1 cellular context compared by ENCODE assay signal in the genomic region with DNA sequence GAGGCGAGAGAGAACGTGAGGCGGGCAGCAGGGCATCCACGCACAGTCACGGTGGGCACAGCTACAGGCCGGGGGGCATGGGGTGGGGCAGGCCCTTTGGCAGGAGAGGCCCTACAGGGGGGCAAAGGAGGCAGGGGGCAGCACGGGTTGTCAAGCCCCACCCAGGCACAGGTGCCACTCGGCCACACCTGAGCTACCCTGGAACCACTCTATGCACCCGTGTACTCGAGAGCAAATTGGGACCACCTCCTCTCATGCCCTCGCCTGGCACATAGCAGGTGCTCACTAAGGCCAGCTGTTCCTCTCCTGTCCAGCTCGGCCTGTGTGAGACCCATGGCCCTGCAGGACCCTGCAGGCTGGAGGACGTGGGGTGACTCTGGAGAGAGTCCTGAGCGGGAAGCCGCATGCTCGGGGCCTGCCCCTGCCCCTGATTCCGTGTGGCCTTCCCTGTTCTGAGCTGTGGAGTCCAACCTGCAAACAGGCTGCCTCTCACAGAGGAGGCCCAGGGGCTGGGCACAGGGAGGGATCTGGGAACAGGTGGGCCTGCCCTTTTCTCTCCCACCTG.
TF ChIP-seq lines count a peak whose summit lies in the region.

No MANE protein-coding gene starts in this region.

TF ChIP-seq in liver, 16 proteins besides CTCF, POLR2A, EP300 and RAD21 (continued from another document):
- TF ChIP-seq, protein P1, sequence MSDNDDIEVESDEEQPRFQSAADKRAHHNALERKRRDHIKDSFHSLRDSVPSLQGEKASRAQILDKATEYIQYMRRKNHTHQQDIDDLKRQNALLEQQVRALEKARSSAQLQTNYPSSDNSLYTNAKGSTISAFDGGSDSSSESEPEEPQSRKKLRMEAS (IDR thresholded peaks at IDR 0.05): no peak
- TF ChIP-seq JUND (IDR thresholded peaks at IDR 0.05) (no peak), FOXA2 (IDR thresholded peaks at IDR 0.05) (no peak), NR2F2 (IDR thresholded peaks at IDR 0.05) (no peak), TAF1 (conservative IDR thresholded peaks at IDR 0.05) (no peak), EGR1 (IDR thresholded peaks at IDR 0.05; ENCODE audit: low read depth in 2 of 2) (no peak), HNF4G (IDR thresholded peaks at IDR 0.05) (no peak), RXRA (IDR thresholded peaks at IDR 0.05) (no peak)
- TF ChIP-seq, protein P2, sequence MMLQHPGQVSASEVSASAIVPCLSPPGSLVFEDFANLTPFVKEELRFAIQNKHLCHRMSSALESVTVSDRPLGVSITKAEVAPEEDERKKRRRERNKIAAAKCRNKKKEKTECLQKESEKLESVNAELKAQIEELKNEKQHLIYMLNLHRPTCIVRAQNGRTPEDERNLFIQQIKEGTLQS (IDR thresholded peaks at IDR 0.05): no peak
- TF ChIP-seq, protein P3, sequence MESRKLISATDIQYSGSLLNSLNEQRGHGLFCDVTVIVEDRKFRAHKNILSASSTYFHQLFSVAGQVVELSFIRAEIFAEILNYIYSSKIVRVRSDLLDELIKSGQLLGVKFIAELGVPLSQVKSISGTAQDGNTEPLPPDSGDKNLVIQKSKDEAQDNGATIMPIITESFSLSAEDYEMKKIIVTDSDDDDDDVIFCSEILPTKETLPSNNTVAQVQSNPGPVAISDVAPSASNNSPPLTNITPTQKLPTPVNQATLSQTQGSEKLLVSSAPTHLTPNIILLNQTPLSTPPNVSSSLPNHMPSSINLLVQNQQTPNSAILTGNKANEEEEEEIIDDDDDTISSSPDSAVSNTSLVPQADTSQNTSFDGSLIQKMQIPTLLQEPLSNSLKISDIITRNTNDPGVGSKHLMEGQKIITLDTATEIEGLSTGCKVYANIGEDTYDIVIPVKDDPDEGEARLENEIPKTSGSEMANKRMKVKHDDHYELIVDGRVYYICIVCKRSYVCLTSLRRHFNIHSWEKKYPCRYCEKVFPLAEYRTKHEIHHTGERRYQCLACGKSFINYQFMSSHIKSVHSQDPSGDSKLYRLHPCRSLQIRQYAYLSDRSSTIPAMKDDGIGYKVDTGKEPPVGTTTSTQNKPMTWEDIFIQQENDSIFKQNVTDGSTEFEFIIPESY (IDR thresholded peaks at IDR 0.05): no peak
TF ChIP-seq in liver: peak in this region for 0.
